Comparison of ENCODE assay signal across 16 cellular contexts in genomic region chr18:74373428-74373827, GRCh38. TPM values are rescaled to one million over a fixed set of nuclear protein-coding genes. Genes with fewer than 3 reads are reported as not detected.
A peak's percentile ranks its signal among the peaks of the same experiment; 100 is the strongest.
DNase-seq lines count a peak whose midpoint lies in the region; ATAC-seq lines count a peak whose summit lies in the region.
"Had no signal": no experiment of that assay in that cellular context is flagged by ENCODE, and none has a peak within 500 bp of the region (broad histone marks: within the 10 kb centered on the region; RNA-seq: fewer than 3 reads in every experiment).

No MANE protein-coding gene starts in this region.

- peak overlapping the region; percentile 0 to 32 for H3K27ac Mint-ChIP-seq in effector memory CD8-positive, alpha-beta T cell
- H3K27ac Mint-ChIP-seq: activated B cell treated with CpG ODN at 0.5 μM for 24 hours had no signal

- peaks cover 29 to 32% of the 10 kb centered on the region in 2 donors for H3K4me1 Mint-ChIP-seq in effector memory CD8-positive, alpha-beta T cell (ENCODE audit: low read depth in 2 of 2)

- H3K4me3 Mint-ChIP-seq in effector memory CD8-positive, alpha-beta T cell, result peak overlapping the region; percentile 0 to 24
- H3K4me3 Mint-ChIP-seq: activated B cell treated with CpG ODN at 0.5 μM for 24 hours had no signal

- peak; percentile 96 for ATAC-seq in effector memory CD8-positive, alpha-beta T cell (replicated peaks)

- peak; percentile 30 to 50 for DNase-seq in activated CD4-positive, alpha-beta T cell treated with anti-CD3 and anti-CD28 coated beads for 4 hours
- no peak for DNase-seq in activated CD4-positive, alpha-beta T cell treated with anti-CD3 and anti-CD28 coated beads for 1 hour
- DNase-seq in Jurkat, Clone E6-1 (ENCODE audit: low read depth, low spot score), result peak; percentile 92
- peak; percentile 32 for DNase-seq in activated CD8-positive, alpha-beta memory T cell treated with anti-CD3 and anti-CD28 coated beads, Interleukin-2, amount 50 U/mL, for 1 hour (ENCODE audit: extremely low read depth)
- DNase-seq in effector memory CD8-positive, alpha-beta T cell, result peak; percentile 44 to 52 (median 50)
- DNase-seq in HCEC 1CT, result no peak
- DNase-seq in NCI-H128 (lab: John Stamatoyannopoulos, UW; ENCODE audit: unreplicated experiment), result no peak
- DNase-seq in Ammon's horn (ENCODE audit: low spot score), result no peak
- DNase-seq: activated B cell treated with CpG ODN at 0.5 μM for 24 hours, dermis blood vessel endothelial cell, NCI-H146, NCI-H524, SK-N-SH had no signal

- H3K27me3 Mint-ChIP-seq in effector memory CD8-positive, alpha-beta T cell, result peaks cover 8 to 20% of the 10 kb centered on the region in 2 donors

- peaks cover 4% of the 10 kb centered on the region for H3K36me3 Mint-ChIP-seq in effector memory CD8-positive, alpha-beta T cell (ENCODE audit: insufficient read depth)

- no peaks in the 10 kb centered on the region for H3K9me3 Mint-ChIP-seq in effector memory CD8-positive, alpha-beta T cell
- H3K9me3 Mint-ChIP-seq: activated B cell treated with CpG ODN at 0.5 μM for 24 hours had no signal

- no peak overlapping the region for H3K4me3 ChIP-seq in Jurkat, Clone E6-1 (ENCODE audit: low read length)
- H3K4me3 ChIP-seq: hepatocyte, vagina had no signal

RNA-seq across cellular contexts. Expression of gene C18orf63, which starts 57.8 kb away (rescaled TPM):
- not detected for polyA plus RNA-seq in Jurkat, Clone E6-1 (2012; ENCODE audit: insufficient read depth, insufficient read length)
- polyA plus RNA-seq: fibroblast of lung, hepatocyte, SK-N-SH had no signal

Comparison
In these comparisons a context has a peak if more than half of its experiments do, and no peak if none do; other contexts are left out.
1. DNase-seq: peak in activated CD4-positive, alpha-beta T cell treated with anti-CD3 and anti-CD28 coated beads for 4 hours (2 of 2), Jurkat, Clone E6-1 (single experiment), activated CD8-positive, alpha-beta memory T cell treated with anti-CD3 and anti-CD28 coated beads, Interleukin-2, amount 50 U/mL, for 1 hour (single experiment) and effector memory CD8-positive, alpha-beta T cell (3 of 3); none in activated CD4-positive, alpha-beta T cell treated with anti-CD3 and anti-CD28 coated beads for 1 hour (single experiment), HCEC 1CT (single experiment), NCI-H128 (single experiment) and Ammon's horn (single experiment).